12 cellular contexts compared by ENCODE assay signal in the genomic region with DNA sequence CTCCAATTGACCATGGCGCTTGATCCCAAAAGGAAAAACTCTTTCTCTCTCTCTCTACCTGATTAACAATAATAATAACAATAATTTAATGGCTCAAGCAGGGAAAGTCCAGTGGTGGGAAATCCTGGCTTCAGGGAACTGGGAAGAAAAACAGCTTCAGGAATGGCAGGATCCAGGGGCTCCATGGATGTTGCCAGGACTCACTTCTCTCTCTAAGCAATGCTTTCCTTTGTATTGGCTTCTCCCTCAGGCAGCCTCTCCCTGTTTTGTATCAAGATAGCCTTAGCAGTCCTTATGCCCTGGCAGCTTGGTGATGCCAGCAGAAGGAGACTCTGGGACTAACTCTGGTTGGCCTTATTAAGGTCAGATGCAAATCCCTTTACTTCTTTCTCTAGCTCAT. TPM values are rescaled to one million over a fixed set of nuclear protein-coding genes. Genes with fewer than 3 reads are reported as not detected.
"Had no signal": no experiment of that assay in that cellular context is flagged by ENCODE, and none has a peak within 500 bp of the region (broad histone marks: within the 10 kb centered on the region; RNA-seq: fewer than 3 reads in every experiment).

No MANE protein-coding gene starts in this region.

- DNase-seq: activated CD4-positive, alpha-beta T cell treated with anti-CD3 and anti-CD28 coated beads for 4 hours; activated naive CD4-positive, alpha-beta T cell; caudate nucleus; cortex of kidney; effector CD8-positive, alpha-beta T cell; immature natural killer cell; mucosa of descending colon; nephron progenitor cell; stimulated activated CD4-positive, alpha-beta T cell treated with anti-CD3 and anti-CD28 coated beads, Interleukin-15, amount 100 ng/mL, for 24 hours; stimulated activated CD4-positive, alpha-beta T cell treated with anti-CD3 and anti-CD28 coated beads, Interleukin-4, amount 100 ng/mL, for 4 hours; stimulated activated naive CD8-positive, alpha-beta T cell treated with anti-CD3 and anti-CD28 coated beads, Interleukin-15, amount 100 ng/mL, for 72 hours had no signal

- ATAC-seq: mucosa of descending colon; stimulated activated naive CD8-positive, alpha-beta T cell treated with anti-CD3 and anti-CD28 coated beads, Interleukin-15, amount 100 ng/mL, for 72 hours had no signal

- H3K4me3 ChIP-seq: mucosa of descending colon had no signal

- H3K27ac Mint-ChIP-seq: activated T-helper 1 cell treated with anti-CD3 and anti-CD28 coated beads, Interleukin-12 subunit alpha, Interleukin-12 subunit beta, Interleukin-2, Interleukin-4 antibody, amounts not matched to agents 30 ng/mL and 10 ng/mL and 1 ng/mL, durations not matched to agents 14 hours and 24 hours and 36 hours; immature natural killer cell; nephron progenitor cell; stimulated activated naive CD8-positive, alpha-beta T cell treated with anti-CD3 and anti-CD28 coated beads, Interleukin-15, amount 100 ng/mL, for 72 hours had no signal

- H3K4me3 Mint-ChIP-seq: activated T-helper 1 cell treated with anti-CD3 and anti-CD28 coated beads, Interleukin-12 subunit alpha, Interleukin-12 subunit beta, Interleukin-2, Interleukin-4 antibody, amounts not matched to agents 30 ng/mL and 10 ng/mL and 1 ng/mL, durations not matched to agents 14 hours and 24 hours and 36 hours; immature natural killer cell; nephron progenitor cell; stimulated activated naive CD8-positive, alpha-beta T cell treated with anti-CD3 and anti-CD28 coated beads, Interleukin-15, amount 100 ng/mL, for 72 hours had no signal

RNA-seq across cellular contexts. Expression of gene PTGIS, which starts 13.5 kb away (rescaled TPM):
- polyA plus RNA-seq: immature natural killer cell had no signal
